22 cellular contexts compared by ENCODE assay signal in genomic region chr19:9848761-9849160, GRCh38. TPM values are rescaled to one million over a fixed set of nuclear protein-coding genes. Genes with fewer than 3 reads are reported as not detected.
DNase-seq lines count a peak whose midpoint lies in the region; ATAC-seq, FAIRE-seq and TF ChIP-seq lines count a peak whose summit lies in the region.
"Had no signal": no experiment of that assay in that cellular context is flagged by ENCODE, and none has a peak within 500 bp of the region (broad histone marks: within the 10 kb centered on the region; RNA-seq: fewer than 3 reads in every experiment).

No MANE protein-coding gene starts in this region.

- H3K4me3 ChIP-seq in left ventricle myocardium inferior, result no peak overlapping the region
- H3K4me3 ChIP-seq: A549, coronary artery, PC-9, right atrium auricular region, smooth muscle cell, suprapubic skin had no signal

- no peak for FAIRE-seq in GM12891 (lab: Jason Lieb, UNC)
- FAIRE-seq: A549, G401.6 had no signal

- peaks cover 12% of the 10 kb centered on the region for H3K4me1 ChIP-seq in left ventricle myocardium inferior
- H3K4me1 ChIP-seq: A549 had no signal

- no peaks in the 10 kb centered on the region for H3K27me3 ChIP-seq in left ventricle myocardium inferior (ENCODE audit: low read depth)
- H3K27me3 ChIP-seq: right atrium auricular region, suprapubic skin had no signal

- DNase-seq in Right ventricle myocardium superior (peak; percentile 34), left ventricle myocardium inferior (no peak), left kidney (ENCODE audit: low read depth, low spot score) (peak; percentile 38), GM12891 (ENCODE audit: insufficient read length, low spot score) (no peak), middle frontal gyrus (ENCODE audit: extremely low spot score, low spot score) (no peak), T1000 (lab: John Stamatoyannopoulos, UW) (no peak)
- DNase-seq: activated CD4-positive, CD25-positive, alpha-beta regulatory T cell treated with anti-CD3 and anti-CD28 coated beads, Interleukin-2, amount 50 U/mL, for 72 hours; AML-193; effector memory CD4-positive, alpha-beta T cell; HFFc6; NCI-H1436 treated with DMSO at 0.1 percent for 48 hours; NCI-H2107; T-helper 17 cell had no signal

- no peak overlapping the region for H3K27ac ChIP-seq in left ventricle myocardium inferior (replicated peaks)
- H3K27ac ChIP-seq in angular gyrus (ENCODE audit: low read depth, low read length), result peak overlapping the region; percentile 87
- H3K27ac ChIP-seq: A549, coronary artery, PC-9, right atrium auricular region, suprapubic skin had no signal

- peaks cover 62% of the 10 kb centered on the region for H3K36me3 ChIP-seq in left ventricle myocardium inferior

- intact Hi-C loops in Right ventricle myocardium superior (cut with DNase I) (no loop called here), left ventricle myocardium inferior (cut with micrococcal nuclease) (no loop called here)

- TF ChIP-seq CTCF in left ventricle myocardium inferior (IDR thresholded peaks at IDR 0.05; ENCODE audit: borderline replicate concordance), result no peak

- TF ChIP-seq POLR2A in GM12891 (IDR thresholded peaks at IDR 0.05; ENCODE audit: low read depth, low read length), result no peak

- ATAC-seq in Right ventricle myocardium superior (ENCODE audit: poor library complexity) (no peak), HG03045 (IDR thresholded peaks at IDR 0.05; ENCODE audit: unreplicated experiment) (no peak)

- peaks cover 4% of the 10 kb centered on the region for H3K9me3 ChIP-seq in left ventricle myocardium inferior (replicated peaks)
- H3K9me3 ChIP-seq: A549, right atrium auricular region, suprapubic skin had no signal

TF ChIP-seq in GM12891, 5 proteins besides CTCF, POLR2A, EP300 and RAD21:
- TF ChIP-seq POLR2AphosphoS5 (IDR thresholded peaks at IDR 0.05; ENCODE audit: low read depth, low read length) (no peak), SPI1 (IDR thresholded peaks at IDR 0.05; ENCODE audit: low read depth, low read length) (no peak), TAF1 (IDR thresholded peaks at IDR 0.05; ENCODE audit: low read depth, low read length) (no peak), PAX5 (IDR thresholded peaks at IDR 0.05; ENCODE audit: insufficient read depth, low read length, severe bottlenecking) (no peak), POU2F2 (IDR thresholded peaks at IDR 0.05; ENCODE audit: low read depth, low read length) (no peak)

RNA-seq across cellular contexts. Expression of gene PIN1, which starts 13.6 kb away (rescaled TPM):
- 92.5 TPM for total RNA-seq in Right ventricle myocardium superior
- total RNA-seq in left ventricle myocardium inferior, result 98.4 TPM
- polyA plus RNA-seq in GM12891 (2012; ENCODE audit: low read depth, missing spikeins), result 79.7 TPM

RNA-seq across cellular contexts. Expression of gene UBL5, which starts 21.0 kb away (rescaled TPM):
- total RNA-seq in Right ventricle myocardium superior, result 595 TPM
- 538 TPM for total RNA-seq in left ventricle myocardium inferior
- 819 TPM for polyA plus RNA-seq in GM12891 (2012; ENCODE audit: low read depth, missing spikeins)

RNA-seq across cellular contexts. Expression of gene FBXL12, which starts 29.9 kb away (rescaled TPM):
- total RNA-seq in Right ventricle myocardium superior (10.0 TPM), left ventricle myocardium inferior (10.0 TPM)
- polyA plus RNA-seq in GM12891 (2012; ENCODE audit: low read depth, missing spikeins), result 16.8 TPM

Comparison
In these comparisons a context has a peak if more than half of its experiments do, and no peak if none do; other contexts are left out.
1. DNase-seq: peak in Right ventricle myocardium superior (single experiment) and left kidney (single experiment); none in left ventricle myocardium inferior (single experiment), GM12891 (single experiment), middle frontal gyrus (single experiment) and T1000 (single experiment).